Comparison of ENCODE assay signal across 16 cellular contexts in the genomic region with DNA sequence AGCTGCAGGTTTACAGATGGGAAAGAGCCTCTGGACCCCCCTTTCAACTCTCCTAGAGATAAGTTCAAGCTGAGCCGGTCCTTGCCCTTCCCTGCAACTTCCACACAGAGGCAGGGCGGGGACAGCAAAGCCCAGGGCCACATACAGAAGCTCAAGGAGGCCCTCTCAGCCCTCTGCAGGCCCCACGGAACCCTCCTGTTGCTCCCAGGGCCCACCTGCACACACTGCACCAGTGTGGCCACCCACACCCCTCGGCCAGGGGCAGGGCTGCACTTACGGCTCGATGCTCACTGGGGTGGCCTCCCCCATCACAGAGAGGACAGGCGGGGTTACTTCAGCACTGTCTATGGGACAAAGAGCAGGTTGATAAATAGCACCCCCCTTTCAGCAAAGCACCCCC. TPM values are rescaled to one million over a fixed set of nuclear protein-coding genes. Genes with fewer than 3 reads are reported as not detected.
DNase-seq lines count a peak whose midpoint lies in the region; ATAC-seq and TF ChIP-seq lines count a peak whose summit lies in the region.
"Had no signal": no experiment of that assay in that cellular context is flagged by ENCODE, and none has a peak within 500 bp of the region (broad histone marks: within the 10 kb centered on the region; RNA-seq: fewer than 3 reads in every experiment).

No MANE protein-coding gene starts in this region.

- no peak for TF ChIP-seq EP300 in gastroesophageal sphincter (IDR thresholded peaks at IDR 0.05)

- H3K9me3 ChIP-seq in gastroesophageal sphincter: no peaks in the 10 kb centered on the region
- no peaks in the 10 kb centered on the region for H3K9me3 ChIP-seq in stomach smooth muscle (ENCODE audit: control insufficient read depth in 2 of 2, low read length in 2 of 2)
- H3K9me3 ChIP-seq in Caco-2: no peaks in the 10 kb centered on the region
- H3K9me3 ChIP-seq in body of pancreas: no peaks in the 10 kb centered on the region
- H3K9me3 ChIP-seq: SJCRH30, thyroid gland had no signal

- peaks cover 9 to 30% (median 28%) of the 10 kb centered on the region in 3 donors for H3K4me1 Mint-ChIP-seq in T-cell
- H3K4me1 Mint-ChIP-seq in Caco-2 (ENCODE audit: low read depth, unreplicated experiment): peaks cover 5% of the 10 kb centered on the region

- H3K27ac ChIP-seq in gastroesophageal sphincter (peak overlapping the region in 3 of 4 donors; percentile 83 to 92 (median 86)), stomach smooth muscle (ENCODE audit: low read length) (peak overlapping the region; percentile 97), body of pancreas (no peak overlapping the region)
- H3K27ac ChIP-seq: KMS-11, SJCRH30 had no signal

- H3K27me3 Mint-ChIP-seq in T-cell (no peaks in the 10 kb centered on the region), Caco-2 (ENCODE audit: insufficient read depth, unreplicated experiment) (no peaks in the 10 kb centered on the region)
- H3K27me3 Mint-ChIP-seq: natural killer cell treated with Interleukin-12 subunit alpha and Interleukin-12 subunit beta and Interleukin-15 and Interleukin-18, amount 100 ng/mL, for 72 hours had no signal

- intact Hi-C loops in Caco-2 (cut with micrococcal nuclease; ENCODE audit: unreplicated experiment): no loop called here
- intact Hi-C loops in body of pancreas (cut with DNase I): loop anchor here (5.0 to 10.0 kb wide), 2 partner anchors 100 to 308 kb away; no protein-coding TSS in a partner anchor

- no peak for ATAC-seq in T-cell (replicated peaks in 1 of 4)
- no peak for ATAC-seq in gastroesophageal sphincter
- ATAC-seq in body of pancreas: no peak
- ATAC-seq: natural killer cell treated with Interleukin-12 subunit alpha and Interleukin-12 subunit beta and Interleukin-15 and Interleukin-18, amount 100 ng/mL, for 72 hours had no signal

- no peak overlapping the region for H3K4me3 ChIP-seq in gastroesophageal sphincter
- H3K4me3 ChIP-seq in stomach smooth muscle (ENCODE audit: low read length in 2 of 2): no peak overlapping the region
- no peak overlapping the region for H3K4me3 ChIP-seq in Caco-2 (ENCODE audit: low read depth, low read length)
- H3K4me3 ChIP-seq in body of pancreas: no peak overlapping the region
- H3K4me3 ChIP-seq: SJCRH30, thyroid gland had no signal

- H3K36me3 Mint-ChIP-seq in T-cell (peaks cover 49% of the 10 kb centered on the region), Caco-2 (ENCODE audit: insufficient read depth, unreplicated experiment) (peaks cover 79% of the 10 kb centered on the region)

- H3K27ac Mint-ChIP-seq in T-cell: peak overlapping the region; percentile 64 to 69
- no peak overlapping the region for H3K27ac Mint-ChIP-seq in Caco-2 (ENCODE audit: unreplicated experiment)

- H3K27me3 ChIP-seq in gastroesophageal sphincter: no peaks in the 10 kb centered on the region
- no peaks in the 10 kb centered on the region for H3K27me3 ChIP-seq in stomach smooth muscle (ENCODE audit: control insufficient read depth in 1 of 2, insufficient read depth in 2 of 2, low read length in 2 of 2)
- H3K27me3 ChIP-seq in Caco-2 (replicated peaks; ENCODE audit: control insufficient read depth, insufficient read depth, low read length): no peaks in the 10 kb centered on the region
- H3K27me3 ChIP-seq in body of pancreas: no peaks in the 10 kb centered on the region
- H3K27me3 ChIP-seq: SJCRH30, thyroid gland had no signal

- CTCF ChIA-PET in T-cell (lab: Charles Lee) (interaction anchor here (0.8 to 3.4 kb wide), 5 partner anchors 10 to 99 kb away, joined by 3 to 44 read pairs (median 5); no protein-coding TSS in a partner anchor), Caco-2 (lab: Charles Lee) (interaction anchor here (0.8 to 2.2 kb wide), 5 partner anchors 32 to 219 kb away, joined by 3 to 68 read pairs (median 8); a partner anchor contains a TSS)

- H3K9ac ChIP-seq in stomach smooth muscle (ENCODE audit: low read length in 2 of 2): no peak overlapping the region
- H3K9ac ChIP-seq: KMS-11 had no signal

- TF ChIP-seq CTCF in gastroesophageal sphincter (IDR thresholded peaks at IDR 0.05) (no peak), Caco-2 (IDR thresholded peaks at IDR 0.05; ENCODE audit: insufficient read depth in 1 of 2, low read depth in 1 of 2, low read length in 1 of 2, severe bottlenecking in 1 of 2, unreplicated experiment in 1 of 2) (no peak), body of pancreas (IDR thresholded peaks at IDR 0.05) (no peak)

- TF ChIP-seq POLR2A in gastroesophageal sphincter (IDR thresholded peaks at IDR 0.05): no peak
- no peak for TF ChIP-seq POLR2A in body of pancreas (IDR thresholded peaks at IDR 0.05)

- peaks cover 8 to 100% (median 52%) of the 10 kb centered on the region in 3 donors for H3K4me1 ChIP-seq in gastroesophageal sphincter
- H3K4me1 ChIP-seq in stomach smooth muscle (ENCODE audit: control insufficient read depth, insufficient read depth, low read length): peaks cover 81% of the 10 kb centered on the region
- peaks cover 21% of the 10 kb centered on the region for H3K4me1 ChIP-seq in Caco-2
- peaks cover 18% of the 10 kb centered on the region for H3K4me1 ChIP-seq in body of pancreas

- H3K4me3 Mint-ChIP-seq in T-cell (no peak overlapping the region), Caco-2 (ENCODE audit: unreplicated experiment) (no peak overlapping the region)
- H3K4me3 Mint-ChIP-seq: natural killer cell treated with Interleukin-12 subunit alpha and Interleukin-12 subunit beta and Interleukin-15 and Interleukin-18, amount 100 ng/mL, for 72 hours had no signal

- H3K36me3 ChIP-seq in gastroesophageal sphincter: peaks cover 0 to 74% of the 10 kb centered on the region in 2 donors
- peaks cover 45 to 59% of the 10 kb centered on the region in 2 donors for H3K36me3 ChIP-seq in stomach smooth muscle (ENCODE audit: control insufficient read depth in 2 of 2, insufficient read depth in 2 of 2, low read length in 2 of 2)
- peaks cover 11% of the 10 kb centered on the region for H3K36me3 ChIP-seq in Caco-2 (ENCODE audit: control insufficient read depth, insufficient read depth, low read length)
- peaks cover 7 to 26% of the 10 kb centered on the region in 2 donors for H3K36me3 ChIP-seq in body of pancreas (replicated peaks in 1 of 2; ENCODE audit: insufficient read depth in 1 of 2, low read depth in 2 of 2)

- no TSS peak for BruUV-seq in Caco-2 (replicated peaks; lab: Mats Ljungman, UMichigan)

- WGBS in gastroesophageal sphincter (ENCODE audit: low coverage in 1 of 2), 2 donors: 90% methylated on average over 2 of the region's 7 CpGs; no CpG with 5 or more reads in 1 of the 2 donors
- WGBS in body of pancreas, 2 donors: 85 to 88% methylated on average over 7 of the region's 7 CpGs

- DNase-seq in activated effector memory CD4-positive, alpha-beta T cell treated with anti-CD3 and anti-CD28 coated beads, Interleukin-2, amount 50 U/mL, for 16 hours: peak; percentile 42
- DNase-seq in activated effector memory CD4-positive, alpha-beta T cell treated with Interleukin-2 at 50 U/mL for 16 hours: no peak
- no peak for DNase-seq in T-cell
- no peak for DNase-seq in Caco-2
- DNase-seq in anterior cingulate cortex (lab: John Stamatoyannopoulos, UW): no peak
- no peak for DNase-seq in body of pancreas
- DNase-seq: activated T-cell treated with anti-CD3 and anti-CD28 coated beads, Interleukin-2, amount 50 U/mL, for 1 hour; glutamatergic neuron; NCI-H1436 treated with DMSO at 0.1 percent for 48 hours; NCI-H510A treated with DMSO at 0.1 percent for 48 hours; SJCRH30; thyroid gland had no signal

- H3K9me3 Mint-ChIP-seq in T-cell (no peaks in the 10 kb centered on the region), Caco-2 (ENCODE audit: unreplicated experiment) (no peaks in the 10 kb centered on the region)
- H3K9me3 Mint-ChIP-seq: natural killer cell treated with Interleukin-12 subunit alpha and Interleukin-12 subunit beta and Interleukin-15 and Interleukin-18, amount 100 ng/mL, for 72 hours had no signal

- POLR2A ChIA-PET in T-cell (lab: Charles Lee): no interaction called here
- POLR2A ChIA-PET in Caco-2 (lab: Charles Lee): no interaction called here

RNA-seq across cellular contexts. Expression of gene PNMA1, which starts 13.0 kb away (rescaled TPM):
- 10 to 100 TPM; 36.2 to 57.9 (median 53.4) TPM for total RNA-seq in T-cell
- total RNA-seq in gastroesophageal sphincter: 10 to 100 TPM; 41.7 to 95.2 (median 47.6) TPM
- total RNA-seq in Caco-2 (2022): 33.2 and 38.8 TPM in 2 replicates
- 1 to 10 TPM; 5.7 to 6.9 TPM for total RNA-seq in body of pancreas

Comparison
In these comparisons a context has a peak if more than half of its experiments do, and no peak if none do; other contexts are left out.
1. H3K27ac ChIP-seq: peak in gastroesophageal sphincter (3 of 4) and stomach smooth muscle (single experiment); none in body of pancreas (0 of 4).